Comparison of ENCODE assay signal across 1 cellular context in genomic region chr6:43812850-43813584, GRCh38.
TF ChIP-seq lines count a peak whose summit lies in the region.

No MANE protein-coding gene starts in this region.

TF ChIP-seq in IMR-90, 13 proteins besides CTCF, POLR2A, EP300 and RAD21 (continued from another document):
- no peak for TF ChIP-seq CHD1 (IDR thresholded peaks at IDR 0.05; ENCODE audit: low read depth, low read length)
- TF ChIP-seq CEBPB (IDR thresholded peaks at IDR 0.05; ENCODE audit: low read depth, low read length): no peak
- TF ChIP-seq RCOR1 (IDR thresholded peaks at IDR 0.05; ENCODE audit: insufficient replicate concordance, low read length): no peak
- TF ChIP-seq RFX5 (IDR thresholded peaks at IDR 0.05; ENCODE audit: low read depth, low read length): no peak
- TF ChIP-seq, protein P1, sequence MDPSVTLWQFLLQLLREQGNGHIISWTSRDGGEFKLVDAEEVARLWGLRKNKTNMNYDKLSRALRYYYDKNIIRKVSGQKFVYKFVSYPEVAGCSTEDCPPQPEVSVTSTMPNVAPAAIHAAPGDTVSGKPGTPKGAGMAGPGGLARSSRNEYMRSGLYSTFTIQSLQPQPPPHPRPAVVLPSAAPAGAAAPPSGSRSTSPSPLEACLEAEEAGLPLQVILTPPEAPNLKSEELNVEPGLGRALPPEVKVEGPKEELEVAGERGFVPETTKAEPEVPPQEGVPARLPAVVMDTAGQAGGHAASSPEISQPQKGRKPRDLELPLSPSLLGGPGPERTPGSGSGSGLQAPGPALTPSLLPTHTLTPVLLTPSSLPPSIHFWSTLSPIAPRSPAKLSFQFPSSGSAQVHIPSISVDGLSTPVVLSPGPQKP (IDR thresholded peaks at IDR 0.05; ENCODE audit: borderline replicate concordance, low read depth, low read length): no peak
- no peak for TF ChIP-seq NFE2L2 (IDR thresholded peaks at IDR 0.05; ENCODE audit: low read depth, low read length)
- TF ChIP-seq MAZ (IDR thresholded peaks at IDR 0.05; ENCODE audit: borderline replicate concordance, low read depth, low read length): no peak
- no peak for TF ChIP-seq MXI1 (IDR thresholded peaks at IDR 0.05; ENCODE audit: borderline replicate concordance, low read depth, low read length)
- no peak for TF ChIP-seq MAFK (IDR thresholded peaks at IDR 0.05; ENCODE audit: low read depth, low read length)
- TF ChIP-seq, protein P2, sequence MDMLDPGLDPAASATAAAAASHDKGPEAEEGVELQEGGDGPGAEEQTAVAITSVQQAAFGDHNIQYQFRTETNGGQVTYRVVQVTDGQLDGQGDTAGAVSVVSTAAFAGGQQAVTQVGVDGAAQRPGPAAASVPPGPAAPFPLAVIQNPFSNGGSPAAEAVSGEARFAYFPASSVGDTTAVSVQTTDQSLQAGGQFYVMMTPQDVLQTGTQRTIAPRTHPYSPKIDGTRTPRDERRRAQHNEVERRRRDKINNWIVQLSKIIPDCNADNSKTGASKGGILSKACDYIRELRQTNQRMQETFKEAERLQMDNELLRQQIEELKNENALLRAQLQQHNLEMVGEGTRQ (IDR thresholded peaks at IDR 0.05; ENCODE audit: low read depth, low read length): no peak
